Comparison of ENCODE assay signal across 1 cellular context in the genomic region with DNA sequence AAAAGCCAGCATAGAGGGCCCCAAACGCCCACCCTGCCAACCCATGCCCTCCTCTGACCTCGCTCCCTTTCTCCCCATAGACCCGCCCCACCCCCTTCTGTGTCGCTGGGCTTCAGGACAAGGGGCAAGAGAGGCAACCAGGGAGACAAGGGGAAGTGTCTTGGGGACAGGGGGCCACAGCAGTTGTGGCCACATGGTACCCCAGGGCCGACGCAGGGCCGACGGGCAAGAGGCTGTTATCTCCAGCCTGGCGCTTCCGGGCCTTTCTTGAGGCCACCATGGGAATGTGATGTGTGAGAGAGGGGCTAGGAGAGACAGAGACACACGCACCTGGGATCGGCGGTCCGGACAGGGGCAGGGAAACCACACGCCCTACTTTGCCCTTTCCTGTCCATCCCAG.
TF ChIP-seq lines count a peak whose summit lies in the region.

No MANE protein-coding gene starts in this region.

TF ChIP-seq in WTC11, 78 proteins besides CTCF, POLR2A, EP300 and RAD21 (continued from another document):
- TF ChIP-seq, protein P1, sequence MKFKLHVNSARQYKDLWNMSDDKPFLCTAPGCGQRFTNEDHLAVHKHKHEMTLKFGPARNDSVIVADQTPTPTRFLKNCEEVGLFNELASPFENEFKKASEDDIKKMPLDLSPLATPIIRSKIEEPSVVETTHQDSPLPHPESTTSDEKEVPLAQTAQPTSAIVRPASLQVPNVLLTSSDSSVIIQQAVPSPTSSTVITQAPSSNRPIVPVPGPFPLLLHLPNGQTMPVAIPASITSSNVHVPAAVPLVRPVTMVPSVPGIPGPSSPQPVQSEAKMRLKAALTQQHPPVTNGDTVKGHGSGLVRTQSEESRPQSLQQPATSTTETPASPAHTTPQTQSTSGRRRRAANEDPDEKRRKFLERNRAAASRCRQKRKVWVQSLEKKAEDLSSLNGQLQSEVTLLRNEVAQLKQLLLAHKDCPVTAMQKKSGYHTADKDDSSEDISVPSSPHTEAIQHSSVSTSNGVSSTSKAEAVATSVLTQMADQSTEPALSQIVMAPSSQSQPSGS (CRISPR knock-in tag; IDR thresholded peaks at IDR 0.05; ENCODE audit: borderline replicate concordance, low read depth) = no peak
- no peak for TF ChIP-seq KAT7 (CRISPR knock-in tag; IDR thresholded peaks at IDR 0.05; ENCODE audit: borderline replicate concordance)
- TF ChIP-seq FOXK1 (CRISPR knock-in tag; IDR thresholded peaks at IDR 0.05) = no peak
- no peak for TF ChIP-seq NR1H2 (CRISPR knock-in tag; IDR thresholded peaks at IDR 0.05)
- no peak for TF ChIP-seq MYBL2 (CRISPR knock-in tag; IDR thresholded peaks at IDR 0.05)
- no peak for TF ChIP-seq NFE2L1 (CRISPR knock-in tag; IDR thresholded peaks at IDR 0.05)
- no peak for TF ChIP-seq ZNF396 (CRISPR knock-in tag; IDR thresholded peaks at IDR 0.05; ENCODE audit: borderline replicate concordance)
- TF ChIP-seq, protein P2, sequence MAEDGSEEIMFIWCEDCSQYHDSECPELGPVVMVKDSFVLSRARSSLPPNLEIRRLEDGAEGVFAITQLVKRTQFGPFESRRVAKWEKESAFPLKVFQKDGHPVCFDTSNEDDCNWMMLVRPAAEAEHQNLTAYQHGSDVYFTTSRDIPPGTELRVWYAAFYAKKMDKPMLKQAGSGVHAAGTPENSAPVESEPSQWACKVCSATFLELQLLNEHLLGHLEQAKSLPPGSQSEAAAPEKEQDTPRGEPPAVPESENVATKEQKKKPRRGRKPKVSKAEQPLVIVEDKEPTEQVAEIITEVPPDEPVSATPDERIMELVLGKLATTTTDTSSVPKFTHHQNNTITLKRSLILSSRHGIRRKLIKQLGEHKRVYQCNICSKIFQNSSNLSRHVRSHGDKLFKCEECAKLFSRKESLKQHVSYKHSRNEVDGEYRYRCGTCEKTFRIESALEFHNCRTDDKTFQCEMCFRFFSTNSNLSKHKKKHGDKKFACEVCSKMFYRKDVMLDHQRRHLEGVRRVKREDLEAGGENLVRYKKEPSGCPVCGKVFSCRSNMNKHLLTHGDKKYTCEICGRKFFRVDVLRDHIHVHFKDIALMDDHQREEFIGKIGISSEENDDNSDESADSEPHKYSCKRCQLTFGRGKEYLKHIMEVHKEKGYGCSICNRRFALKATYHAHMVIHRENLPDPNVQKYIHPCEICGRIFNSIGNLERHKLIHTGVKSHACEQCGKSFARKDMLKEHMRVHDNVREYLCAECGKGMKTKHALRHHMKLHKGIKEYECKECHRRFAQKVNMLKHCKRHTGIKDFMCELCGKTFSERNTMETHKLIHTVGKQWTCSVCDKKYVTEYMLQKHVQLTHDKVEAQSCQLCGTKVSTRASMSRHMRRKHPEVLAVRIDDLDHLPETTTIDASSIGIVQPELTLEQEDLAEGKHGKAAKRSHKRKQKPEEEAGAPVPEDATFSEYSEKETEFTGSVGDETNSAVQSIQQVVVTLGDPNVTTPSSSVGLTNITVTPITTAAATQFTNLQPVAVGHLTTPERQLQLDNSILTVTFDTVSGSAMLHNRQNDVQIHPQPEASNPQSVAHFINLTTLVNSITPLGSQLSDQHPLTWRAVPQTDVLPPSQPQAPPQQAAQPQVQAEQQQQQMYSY (CRISPR knock-in tag; IDR thresholded peaks at IDR 0.05) = no peak
TF ChIP-seq in WTC11: peak in this region for 0.
